Comparison of ENCODE assay signal across 14 cellular contexts in the genomic region with DNA sequence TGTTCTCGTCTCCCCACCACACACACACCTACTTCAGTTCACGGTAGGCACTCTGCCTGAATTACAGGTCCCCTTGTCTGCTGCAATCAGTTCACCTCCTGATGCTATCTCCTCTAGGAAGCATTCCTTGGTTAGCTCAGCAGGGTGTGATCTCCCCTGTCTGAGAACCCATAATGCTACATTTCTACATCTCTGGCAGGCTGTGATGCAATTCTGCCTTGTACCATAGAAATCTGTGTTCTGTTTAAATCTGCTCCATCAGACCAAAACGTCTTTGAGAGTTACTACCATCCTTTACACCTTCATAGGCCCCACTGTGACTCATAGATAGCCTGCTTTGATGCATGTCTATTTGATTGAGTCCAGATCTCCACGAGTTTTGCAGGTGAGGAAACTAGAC.
"Had no signal": no experiment of that assay in that cellular context is flagged by ENCODE, and none has a peak within 500 bp of the region (broad histone marks: within the 10 kb centered on the region; RNA-seq: fewer than 3 reads in every experiment).

No MANE protein-coding gene starts in this region.

- H3K36me3 ChIP-seq: esophagus muscularis mucosa, gastrocnemius medialis, upper lobe of left lung had no signal

- H3K9me3 ChIP-seq: esophagus muscularis mucosa, gastrocnemius medialis, upper lobe of left lung had no signal

- H3K4me3 ChIP-seq: esophagus muscularis mucosa, gastrocnemius medialis, upper lobe of left lung had no signal

- H3K4me1 Mint-ChIP-seq: activated naive CD4-positive, alpha-beta T cell treated with anti-CD3 and anti-CD28 coated beads, Interleukin-2, amount 50 U/mL, for 24 hours; stimulated activated naive B cell treated with anti-CD40 and anti-IgM and Interleukin-4, amounts not matched to agents 10 μg/mL and 1 μg/mL and 100 μg/mL, for 72 hours had no signal

- DNase-seq: activated CD4-positive, alpha-beta T cell treated with anti-CD3 and anti-CD28 coated beads, Interleukin-2, amount 50 U/mL, for 4 hours; activated CD4-positive, CD25-positive, alpha-beta regulatory T cell treated with anti-CD3 and anti-CD28 coated beads, Interleukin-2, amount 50 U/mL, for 72 hours; activated T-cell treated with anti-CD3 and anti-CD28 coated beads, Interleukin-2, amount 50 U/mL, for 1 hour; gastrocnemius medialis; kidney glomerular epithelial cell; small intestine; stimulated activated naive B cell treated with anti-CD40 and anti-IgM and Interleukin-4, amounts not matched to agents 10 μg/mL and 1 μg/mL and 100 μg/mL, for 72 hours; substantia nigra; SW 1271; upper lobe of left lung had no signal

- H3K4me3 Mint-ChIP-seq: activated naive CD4-positive, alpha-beta T cell treated with anti-CD3 and anti-CD28 coated beads, Interleukin-2, amount 50 U/mL, for 24 hours; mesothelial cell of epicardium; stimulated activated naive B cell treated with anti-CD40 and anti-IgM and Interleukin-4, amounts not matched to agents 10 μg/mL and 1 μg/mL and 100 μg/mL, for 72 hours; T-helper 2 cell treated with Interferon-gamma antibody and Interleukin-4, amounts not matched to agents 5 μg/mL and 100 μg/mL, for 36 hours had no signal

- H3K36me3 Mint-ChIP-seq: activated naive CD4-positive, alpha-beta T cell treated with anti-CD3 and anti-CD28 coated beads, Interleukin-2, amount 50 U/mL, for 24 hours; mesothelial cell of epicardium; stimulated activated naive B cell treated with anti-CD40 and anti-IgM and Interleukin-4, amounts not matched to agents 10 μg/mL and 1 μg/mL and 100 μg/mL, for 72 hours had no signal

- ATAC-seq: gastrocnemius medialis; stimulated activated naive B cell treated with anti-CD40 and anti-IgM and Interleukin-4, amounts not matched to agents 10 μg/mL and 1 μg/mL and 100 μg/mL, for 72 hours had no signal

- H3K4me1 ChIP-seq: upper lobe of left lung had no signal

- H3K27ac ChIP-seq: esophagus muscularis mucosa, gastrocnemius medialis, upper lobe of left lung had no signal

- H3K9me3 Mint-ChIP-seq: activated naive CD4-positive, alpha-beta T cell treated with anti-CD3 and anti-CD28 coated beads, Interleukin-2, amount 50 U/mL, for 24 hours; mesothelial cell of epicardium; stimulated activated naive B cell treated with anti-CD40 and anti-IgM and Interleukin-4, amounts not matched to agents 10 μg/mL and 1 μg/mL and 100 μg/mL, for 72 hours; T-helper 2 cell treated with Interferon-gamma antibody and Interleukin-4, amounts not matched to agents 5 μg/mL and 100 μg/mL, for 36 hours had no signal

- H3K27ac Mint-ChIP-seq: activated naive CD4-positive, alpha-beta T cell treated with anti-CD3 and anti-CD28 coated beads, Interleukin-2, amount 50 U/mL, for 24 hours; mesothelial cell of epicardium; stimulated activated naive B cell treated with anti-CD40 and anti-IgM and Interleukin-4, amounts not matched to agents 10 μg/mL and 1 μg/mL and 100 μg/mL, for 72 hours; T-helper 2 cell treated with Interferon-gamma antibody and Interleukin-4, amounts not matched to agents 5 μg/mL and 100 μg/mL, for 36 hours had no signal

- H3K27me3 ChIP-seq: esophagus muscularis mucosa, gastrocnemius medialis, upper lobe of left lung had no signal
